Comparison of ENCODE assay signal across 8 cellular contexts in genomic region chr9:84140535-84141101, GRCh38.
DNase-seq lines count a peak whose midpoint lies in the region; ATAC-seq and TF ChIP-seq lines count a peak whose summit lies in the region.

No MANE protein-coding gene starts in this region.

- TF ChIP-seq POLR2A in GM18505 (IDR thresholded peaks at IDR 0.05; ENCODE audit: borderline replicate concordance, extremely low read depth, insufficient read depth, insufficient read length): no peak

- H3K36me3 ChIP-seq in osteoblast (ENCODE audit: insufficient read depth, low read length): no peaks in the 10 kb centered on the region
- no peaks in the 10 kb centered on the region for H3K36me3 ChIP-seq in Karpas-422 (ENCODE audit: insufficient read depth, low read length)

- H2AFZ ChIP-seq in osteoblast (ENCODE audit: low read length): peak overlapping the region; percentile 60
- H2AFZ ChIP-seq in Karpas-422 (ENCODE audit: low read length): no peak overlapping the region

- DNase-seq in NCI-H2196 (lab: John Stamatoyannopoulos, UW; ENCODE audit: unreplicated experiment): peak; percentile 11
- DNase-seq in NCI-H2196 treated with DMSO at 0.1 percent for 48 hours (lab: John Stamatoyannopoulos, UW; ENCODE audit: unreplicated experiment): no peak
- DNase-seq in activated CD4-positive, alpha-beta T cell treated with anti-CD3 and anti-CD28 coated beads, Interleukin-2, amount 50 U/mL, for 48 hours: peak; percentile 3 to 10
- DNase-seq in fibroblast of pulmonary artery (ENCODE audit: low read depth): peak; percentile 19
- DNase-seq in osteoblast (ENCODE audit: insufficient read length, low spot score, missing footprints): peak; percentile 51
- DNase-seq in foreskin melanocyte: no peak
- no peak for DNase-seq in Karpas-422

- H4K20me1 ChIP-seq in osteoblast (ENCODE audit: insufficient read depth, low read length) (no peaks in the 10 kb centered on the region), Karpas-422 (ENCODE audit: insufficient read depth, low read depth, low read length) (no peaks in the 10 kb centered on the region)

- no peaks in the 10 kb centered on the region for H3K9me2 ChIP-seq in Karpas-422 (replicated peaks; ENCODE audit: insufficient read depth, low read length)

- H3K27ac ChIP-seq in osteoblast (ENCODE audit: low read depth, low read length) (no peak overlapping the region), Karpas-422 (ENCODE audit: low read length) (no peak overlapping the region)

- no peak for ATAC-seq in GM18505 (IDR thresholded peaks at IDR 0.05; ENCODE audit: unreplicated experiment)

- no peaks in the 10 kb centered on the region for H3K79me2 ChIP-seq in osteoblast (ENCODE audit: insufficient read depth, low read length)
- H3K79me2 ChIP-seq in Karpas-422 (ENCODE audit: low read length): no peaks in the 10 kb centered on the region

- H3K4me1 ChIP-seq in osteoblast (ENCODE audit: insufficient read depth, low read length): peaks cover 8% of the 10 kb centered on the region
- peaks cover 8% of the 10 kb centered on the region for H3K4me1 ChIP-seq in Karpas-422 (ENCODE audit: low read length)

- H3K4me3 ChIP-seq in fibroblast of pulmonary artery (replicated peaks; ENCODE audit: low read depth, low read length) (peak overlapping the region; percentile 48), osteoblast (ENCODE audit: insufficient read depth, low read length) (peak overlapping the region; percentile 65), Karpas-422 (ENCODE audit: low read length) (no peak overlapping the region)

- H3K9ac ChIP-seq in Karpas-422 (ENCODE audit: low read length): no peak overlapping the region

- peak overlapping the region; percentile 80 for H3K4me2 ChIP-seq in osteoblast (ENCODE audit: insufficient read depth, low read length)
- H3K4me2 ChIP-seq in Karpas-422 (ENCODE audit: low read depth, low read length, poor library complexity, severe bottlenecking): no peak overlapping the region

- H3K27me3 ChIP-seq in osteoblast (ENCODE audit: insufficient read depth, low read length): peaks cover 69% of the 10 kb centered on the region
- no peaks in the 10 kb centered on the region for H3K27me3 ChIP-seq in Karpas-422 (ENCODE audit: low read length)

- H3K9me3 ChIP-seq in osteoblast (ENCODE audit: low read depth, low read length): no peaks in the 10 kb centered on the region
- H3K9me3 ChIP-seq in Karpas-422 (ENCODE audit: low read length): no peaks in the 10 kb centered on the region

- TF ChIP-seq CTCF in fibroblast of pulmonary artery (IDR thresholded peaks at IDR 0.05; ENCODE audit: low read length, missing control alignments): no peak
- no peak for TF ChIP-seq CTCF in osteoblast (IDR thresholded peaks at IDR 0.05; ENCODE audit: extremely low read depth, low read depth, low read length)

Comparison
In these comparisons a context has a peak if more than half of its experiments do, and no peak if none do; other contexts are left out.
1. DNase-seq: peak in NCI-H2196 (single experiment), activated CD4-positive, alpha-beta T cell treated with anti-CD3 and anti-CD28 coated beads, Interleukin-2, amount 50 U/mL, for 48 hours (2 of 2), fibroblast of pulmonary artery (single experiment) and osteoblast (single experiment); none in NCI-H2196 treated with DMSO at 0.1 percent for 48 hours (single experiment), foreskin melanocyte (single experiment) and Karpas-422 (single experiment).